Comparison of ENCODE assay signal across 16 cellular contexts in genomic region chr2:215622836-215623235, GRCh38.
DNase-seq lines count a peak whose midpoint lies in the region; TF ChIP-seq lines count a peak whose summit lies in the region.
"Had no signal": no experiment of that assay in that cellular context is flagged by ENCODE, and none has a peak within 500 bp of the region (broad histone marks: within the 10 kb centered on the region; RNA-seq: fewer than 3 reads in every experiment).

No MANE protein-coding gene starts in this region.

- intact Hi-C loops in Caco-2 (cut with micrococcal nuclease; ENCODE audit: unreplicated experiment) = no loop called here

- TF ChIP-seq CTCF in Caco-2 (IDR thresholded peaks at IDR 0.05; ENCODE audit: insufficient read depth in 1 of 2, low read depth in 1 of 2, low read length in 1 of 2, severe bottlenecking in 1 of 2, unreplicated experiment in 1 of 2) = no peak
- TF ChIP-seq CTCF in fibroblast of villous mesenchyme (IDR thresholded peaks at IDR 0.05; ENCODE audit: insufficient read depth, low read depth, low read length) = no peak
- TF ChIP-seq CTCF in progenitor cell of endocrine pancreas (IDR thresholded peaks at IDR 0.05; ENCODE audit: unreplicated experiment) = no peak

- H3K27me3 ChIP-seq in Caco-2 (replicated peaks; ENCODE audit: control insufficient read depth, insufficient read depth, low read length) = no peaks in the 10 kb centered on the region
- H3K27me3 ChIP-seq: SJSA1 had no signal

- H3K4me3 Mint-ChIP-seq in Caco-2 (ENCODE audit: unreplicated experiment) (no peak overlapping the region), progenitor cell of endocrine pancreas (ENCODE audit: low read depth) (no peak overlapping the region)
- H3K4me3 Mint-ChIP-seq: IgD-negative memory B cell had no signal

- no TSS peak for BruUV-seq in Caco-2 (replicated peaks; lab: Mats Ljungman, UMichigan)

- H3K27ac Mint-ChIP-seq in Caco-2 (ENCODE audit: unreplicated experiment) (peak overlapping the region; percentile 7), progenitor cell of endocrine pancreas (peak overlapping the region; percentile 62)
- H3K27ac Mint-ChIP-seq: IgD-negative memory B cell had no signal

- H3K4me1 Mint-ChIP-seq in Caco-2 (ENCODE audit: low read depth, unreplicated experiment) = peaks cover 58% of the 10 kb centered on the region
- H3K4me1 Mint-ChIP-seq in progenitor cell of endocrine pancreas (ENCODE audit: low read depth) = peaks cover 51% of the 10 kb centered on the region

- no peak for DNase-seq in Caco-2
- DNase-seq in RPMI7951 (ENCODE audit: low read depth) = peak; percentile 28
- peak; percentile 62 for DNase-seq in fibroblast of villous mesenchyme (ENCODE audit: low read depth)
- DNase-seq in progenitor cell of endocrine pancreas (ENCODE audit: low spot score, unreplicated experiment) = no peak
- no peak for DNase-seq in NCI-H2029 (lab: John Stamatoyannopoulos, UW)
- no peak for DNase-seq in activated gamma-delta T cell (lab: John Stamatoyannopoulos, UW)
- no peak for DNase-seq in GM03348 (ENCODE audit: low spot score)
- DNase-seq in NCI-H2029 treated with DMSO at 0.1 percent for 48 hours (lab: John Stamatoyannopoulos, UW) = no peak
- DNase-seq: DMS153, HCEC 1CT, NCI-H1436 treated with DMSO at 0.1 percent for 48 hours, NCI-H446 treated with DMSO at 0.1 percent for 48 hours had no signal

- H3K27me3 Mint-ChIP-seq in Caco-2 (ENCODE audit: insufficient read depth, unreplicated experiment) (no peaks in the 10 kb centered on the region), progenitor cell of endocrine pancreas (no peaks in the 10 kb centered on the region)

- H3K4me3 ChIP-seq in Caco-2 (ENCODE audit: low read depth, low read length) (no peak overlapping the region), fibroblast of villous mesenchyme (ENCODE audit: low read depth, low read length) (no peak overlapping the region)
- H3K4me3 ChIP-seq: A549, GM12878, SJSA1 had no signal

- H3K9me3 ChIP-seq in Caco-2 = no peaks in the 10 kb centered on the region
- H3K9me3 ChIP-seq: A549, SJSA1 had no signal

- H3K36me3 Mint-ChIP-seq in Caco-2 (ENCODE audit: insufficient read depth, unreplicated experiment) = peaks cover 16% of the 10 kb centered on the region
- peaks cover 3% of the 10 kb centered on the region for H3K36me3 Mint-ChIP-seq in progenitor cell of endocrine pancreas (ENCODE audit: insufficient read depth)
- H3K36me3 Mint-ChIP-seq: IgD-negative memory B cell had no signal

- H3K9me3 Mint-ChIP-seq in Caco-2 (ENCODE audit: unreplicated experiment) (peaks cover 3% of the 10 kb centered on the region), progenitor cell of endocrine pancreas (ENCODE audit: low read depth) (peaks cover 2% of the 10 kb centered on the region)
- H3K9me3 Mint-ChIP-seq: IgD-negative memory B cell had no signal

- H3K4me1 ChIP-seq in Caco-2 = peaks cover 49% of the 10 kb centered on the region

- no peaks in the 10 kb centered on the region for H3K36me3 ChIP-seq in Caco-2 (ENCODE audit: control insufficient read depth, insufficient read depth, low read length)
- H3K36me3 ChIP-seq: SJSA1 had no signal

- POLR2A ChIA-PET in Caco-2 (lab: Charles Lee) = no interaction called here

- CTCF ChIA-PET in Caco-2 (lab: Charles Lee) = no interaction called here

Comparison
In these comparisons a context has a peak if more than half of its experiments do, and no peak if none do; other contexts are left out.
1. DNase-seq: peak in RPMI7951 (single experiment) and fibroblast of villous mesenchyme (single experiment); none in Caco-2 (0 of 2), progenitor cell of endocrine pancreas (single experiment), NCI-H2029 (single experiment), activated gamma-delta T cell (single experiment), GM03348 (single experiment) and NCI-H2029 treated with DMSO at 0.1 percent for 48 hours (single experiment).